Comparison of ENCODE assay signal across 12 cellular contexts in the genomic region with DNA sequence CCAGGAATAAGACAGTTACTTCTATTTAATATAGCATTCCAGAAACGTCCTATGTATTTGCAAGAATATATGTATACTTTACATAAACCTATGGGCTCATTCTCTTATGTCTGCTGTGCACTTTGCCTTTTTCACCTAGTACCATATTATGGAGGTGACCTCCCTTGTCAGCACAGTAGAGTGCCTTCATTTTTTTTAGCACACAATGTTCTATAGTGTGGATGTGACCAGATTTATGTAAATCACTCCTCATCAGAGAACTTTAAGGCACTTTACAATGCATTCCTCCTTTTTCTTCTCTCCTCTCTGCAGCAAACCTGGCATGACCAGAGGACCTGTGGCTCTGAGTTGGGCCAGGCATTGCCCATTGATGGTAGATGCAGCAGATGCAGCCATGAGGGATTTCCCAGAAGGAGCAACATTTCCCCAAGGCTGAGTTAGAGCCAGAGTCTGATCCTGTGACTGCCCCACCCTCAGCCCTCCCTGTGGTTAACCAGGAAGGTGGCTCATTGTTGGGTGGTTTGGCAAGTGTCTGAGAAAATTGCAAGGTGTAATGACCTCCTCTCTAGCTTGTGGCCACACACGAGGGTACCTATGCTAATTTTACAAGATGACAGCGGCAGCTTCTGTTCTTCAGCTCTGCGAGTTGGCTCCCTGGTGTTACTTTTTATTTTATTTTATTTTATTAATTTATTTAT.
DNase-seq lines count a peak whose midpoint lies in the region; ATAC-seq lines count a peak whose summit lies in the region.
"Had no signal": no experiment of that assay in that cellular context is flagged by ENCODE, and none has a peak within 500 bp of the region (broad histone marks: within the 10 kb centered on the region; RNA-seq: fewer than 3 reads in every experiment).

No MANE protein-coding gene starts in this region.

- H3K27ac Mint-ChIP-seq in central memory CD8-positive, alpha-beta T cell (ENCODE audit: low read depth), result no peak overlapping the region
- H3K27ac Mint-ChIP-seq in activated T-helper 1 cell treated with anti-CD3 and anti-CD28 coated beads, Interleukin-12 subunit alpha, Interleukin-12 subunit beta, Interleukin-2, Interleukin-4 antibody, amounts not matched to agents 30 ng/mL and 10 ng/mL and 1 ng/mL, durations not matched to agents 14 hours and 24 hours and 36 hours, result no peak overlapping the region
- H3K27ac Mint-ChIP-seq: activated T-helper 2 cell treated with anti-CD3 and anti-CD28 coated beads, Interferon-gamma antibody, Interleukin-2, Interleukin-4, amounts not matched to agents 10 μg/mL and 5 μg/mL and 100 μg/mL, durations not matched to agents 14 hours and 24 hours and 36 hours; IgD-negative memory B cell; nephron progenitor cell had no signal

- no peaks in the 10 kb centered on the region for H3K36me3 Mint-ChIP-seq in central memory CD8-positive, alpha-beta T cell (ENCODE audit: insufficient read depth)
- H3K36me3 Mint-ChIP-seq in activated T-helper 1 cell treated with anti-CD3 and anti-CD28 coated beads, Interleukin-12 subunit alpha, Interleukin-12 subunit beta, Interleukin-2, Interleukin-4 antibody, amounts not matched to agents 30 ng/mL and 10 ng/mL and 1 ng/mL, durations not matched to agents 14 hours and 24 hours and 36 hours (ENCODE audit: low read depth), result peaks cover 2% of the 10 kb centered on the region
- H3K36me3 Mint-ChIP-seq: IgD-negative memory B cell had no signal

- intact Hi-C loops in activated T-helper 1 cell treated with anti-CD3 and anti-CD28 coated beads, Interleukin-12 subunit alpha, Interleukin-12 subunit beta, Interleukin-2, Interleukin-4 antibody, amounts not matched to agents 30 ng/mL and 10 ng/mL and 1 ng/mL, durations not matched to agents 14 hours and 24 hours and 36 hours (cut with micrococcal nuclease), result no loop called here

- peak overlapping the region; percentile 10 for H3K4me3 Mint-ChIP-seq in central memory CD8-positive, alpha-beta T cell
- H3K4me3 Mint-ChIP-seq in activated T-helper 1 cell treated with anti-CD3 and anti-CD28 coated beads, Interleukin-12 subunit alpha, Interleukin-12 subunit beta, Interleukin-2, Interleukin-4 antibody, amounts not matched to agents 30 ng/mL and 10 ng/mL and 1 ng/mL, durations not matched to agents 14 hours and 24 hours and 36 hours, result no peak overlapping the region
- H3K4me3 Mint-ChIP-seq: IgD-negative memory B cell, nephron progenitor cell had no signal

- peaks cover 39% of the 10 kb centered on the region for H3K4me1 Mint-ChIP-seq in central memory CD8-positive, alpha-beta T cell
- H3K4me1 Mint-ChIP-seq in activated T-helper 1 cell treated with anti-CD3 and anti-CD28 coated beads, Interleukin-12 subunit alpha, Interleukin-12 subunit beta, Interleukin-2, Interleukin-4 antibody, amounts not matched to agents 30 ng/mL and 10 ng/mL and 1 ng/mL, durations not matched to agents 14 hours and 24 hours and 36 hours (ENCODE audit: low read depth), result peaks cover 28% of the 10 kb centered on the region
- H3K4me1 Mint-ChIP-seq: IgD-negative memory B cell had no signal

- DNase-seq in activated T-cell treated with anti-CD3 and anti-CD28 coated beads, Interleukin-2, amount 50 U/mL, for 48 hours, result peak; percentile 41 to 45
- no peak for DNase-seq in activated T-cell treated with anti-CD3 and anti-CD28 coated beads, Interleukin-2, amount 50 U/mL, for 1 hour
- peak; percentile 3 for DNase-seq in NK-92 (lab: John Stamatoyannopoulos, UW; ENCODE audit: unreplicated experiment)
- DNase-seq in central memory CD8-positive, alpha-beta T cell (ENCODE audit: low spot score in 2 of 2), result no peak
- peak; percentile 47 for DNase-seq in stimulated activated CD8-positive, alpha-beta memory T cell treated with anti-CD3 and anti-CD28 coated beads, Interleukin-4, amount 100 ng/mL, for 48 hours
- DNase-seq in activated T-helper 1 cell treated with anti-CD3 and anti-CD28 coated beads, Interleukin-12 subunit alpha, Interleukin-12 subunit beta, Interleukin-2, Interleukin-4 antibody, amounts not matched to agents 30 ng/mL and 10 ng/mL and 1 ng/mL, durations not matched to agents 14 hours and 24 hours and 36 hours (ENCODE audit: low spot score), result no peak
- DNase-seq: NCI-H2171, nephron progenitor cell had no signal

- ATAC-seq in central memory CD8-positive, alpha-beta T cell (replicated peaks; ENCODE audit: extremely low read depth, poor library complexity, severe bottlenecking), result peak; percentile 56
- no peak for ATAC-seq in GM21619 (IDR thresholded peaks at IDR 0.05; ENCODE audit: unreplicated experiment)
- ATAC-seq in HG03108 (IDR thresholded peaks at IDR 0.05; ENCODE audit: unreplicated experiment), result no peak

- no peaks in the 10 kb centered on the region for H3K27me3 Mint-ChIP-seq in central memory CD8-positive, alpha-beta T cell
- no peaks in the 10 kb centered on the region for H3K27me3 Mint-ChIP-seq in activated T-helper 1 cell treated with anti-CD3 and anti-CD28 coated beads, Interleukin-12 subunit alpha, Interleukin-12 subunit beta, Interleukin-2, Interleukin-4 antibody, amounts not matched to agents 30 ng/mL and 10 ng/mL and 1 ng/mL, durations not matched to agents 14 hours and 24 hours and 36 hours (ENCODE audit: insufficient read depth)

- H3K9me3 Mint-ChIP-seq in central memory CD8-positive, alpha-beta T cell, result no peaks in the 10 kb centered on the region
- H3K9me3 Mint-ChIP-seq in activated T-helper 1 cell treated with anti-CD3 and anti-CD28 coated beads, Interleukin-12 subunit alpha, Interleukin-12 subunit beta, Interleukin-2, Interleukin-4 antibody, amounts not matched to agents 30 ng/mL and 10 ng/mL and 1 ng/mL, durations not matched to agents 14 hours and 24 hours and 36 hours, result peaks cover 5% of the 10 kb centered on the region
- H3K9me3 Mint-ChIP-seq: activated T-helper 2 cell treated with anti-CD3 and anti-CD28 coated beads, Interferon-gamma antibody, Interleukin-2, Interleukin-4, amounts not matched to agents 10 μg/mL and 5 μg/mL and 100 μg/mL, durations not matched to agents 14 hours and 24 hours and 36 hours; nephron progenitor cell had no signal

Comparison
In these comparisons a context has a peak if more than half of its experiments do, and no peak if none do; other contexts are left out.
1. DNase-seq: peak in activated T-cell treated with anti-CD3 and anti-CD28 coated beads, Interleukin-2, amount 50 U/mL, for 48 hours (2 of 2), NK-92 (single experiment) and stimulated activated CD8-positive, alpha-beta memory T cell treated with anti-CD3 and anti-CD28 coated beads, Interleukin-4, amount 100 ng/mL, for 48 hours (single experiment); none in activated T-cell treated with anti-CD3 and anti-CD28 coated beads, Interleukin-2, amount 50 U/mL, for 1 hour (single experiment), central memory CD8-positive, alpha-beta T cell (0 of 2) and activated T-helper 1 cell treated with anti-CD3 and anti-CD28 coated beads, Interleukin-12 subunit alpha, Interleukin-12 subunit beta, Interleukin-2, Interleukin-4 antibody, amounts not matched to agents 30 ng/mL and 10 ng/mL and 1 ng/mL, durations not matched to agents 14 hours and 24 hours and 36 hours (single experiment).